ENCODE assay signal across 1 cellular context in genomic region chr2:170170281-170171035, GRCh38.
TF ChIP-seq lines count a peak whose summit lies in the region.

No MANE protein-coding gene starts in this region.

TF ChIP-seq in H1, 55 proteins besides CTCF, POLR2A, EP300 and RAD21 (continued from another document):
- TF ChIP-seq MAX (IDR thresholded peaks at IDR 0.05), result no peak
- TF ChIP-seq RXRA (IDR thresholded peaks at IDR 0.05; ENCODE audit: insufficient read depth, low read depth, low read length), result no peak
- no peak for TF ChIP-seq JUND (IDR thresholded peaks at IDR 0.05; ENCODE audit: low read length)
- TF ChIP-seq USF2 (IDR thresholded peaks at IDR 0.05; ENCODE audit: low read length), result no peak
- TF ChIP-seq POU5F1 (IDR thresholded peaks at IDR 0.05; ENCODE audit: low read depth, low read length), result no peak
- no peak for TF ChIP-seq RNF2 (IDR thresholded peaks at IDR 0.05; ENCODE audit: borderline replicate concordance, low read depth, low read length, missing control alignments, poor library complexity, severe bottlenecking)
- no peak for TF ChIP-seq TAF7 (optimal IDR thresholded peaks at IDR 0.05; ENCODE audit: borderline replicate concordance, low read depth, low read length)
- TF ChIP-seq GTF2F1 (IDR thresholded peaks at IDR 0.05; ENCODE audit: borderline replicate concordance, low read depth, low read length), result no peak
